Comparison of ENCODE assay signal across 2 cellular contexts in the genomic region with DNA sequence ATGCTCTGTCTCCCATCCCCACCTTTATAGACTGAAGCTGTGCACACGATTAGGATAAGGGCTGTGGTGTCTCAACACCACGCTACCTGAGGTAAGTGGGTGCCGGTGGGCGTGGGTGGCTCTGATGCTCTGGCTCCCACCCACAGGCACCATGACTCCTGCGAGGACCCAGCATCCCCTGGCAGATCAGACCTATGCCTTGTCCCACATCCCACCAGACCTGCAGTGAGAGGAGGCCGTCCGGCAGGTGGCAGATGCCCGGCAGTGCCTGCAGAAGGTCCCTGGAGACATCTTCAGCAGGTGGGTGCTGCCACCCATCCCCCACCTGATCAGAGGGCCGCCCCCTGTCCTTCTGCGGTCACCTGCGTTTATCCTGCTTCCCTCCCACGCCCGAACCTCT.
TF ChIP-seq lines count a peak whose summit lies in the region.

No MANE protein-coding gene starts in this region.

TF ChIP-seq in GM12878, 131 proteins besides CTCF, POLR2A, EP300 and RAD21:
- TF ChIP-seq, protein P1, sequence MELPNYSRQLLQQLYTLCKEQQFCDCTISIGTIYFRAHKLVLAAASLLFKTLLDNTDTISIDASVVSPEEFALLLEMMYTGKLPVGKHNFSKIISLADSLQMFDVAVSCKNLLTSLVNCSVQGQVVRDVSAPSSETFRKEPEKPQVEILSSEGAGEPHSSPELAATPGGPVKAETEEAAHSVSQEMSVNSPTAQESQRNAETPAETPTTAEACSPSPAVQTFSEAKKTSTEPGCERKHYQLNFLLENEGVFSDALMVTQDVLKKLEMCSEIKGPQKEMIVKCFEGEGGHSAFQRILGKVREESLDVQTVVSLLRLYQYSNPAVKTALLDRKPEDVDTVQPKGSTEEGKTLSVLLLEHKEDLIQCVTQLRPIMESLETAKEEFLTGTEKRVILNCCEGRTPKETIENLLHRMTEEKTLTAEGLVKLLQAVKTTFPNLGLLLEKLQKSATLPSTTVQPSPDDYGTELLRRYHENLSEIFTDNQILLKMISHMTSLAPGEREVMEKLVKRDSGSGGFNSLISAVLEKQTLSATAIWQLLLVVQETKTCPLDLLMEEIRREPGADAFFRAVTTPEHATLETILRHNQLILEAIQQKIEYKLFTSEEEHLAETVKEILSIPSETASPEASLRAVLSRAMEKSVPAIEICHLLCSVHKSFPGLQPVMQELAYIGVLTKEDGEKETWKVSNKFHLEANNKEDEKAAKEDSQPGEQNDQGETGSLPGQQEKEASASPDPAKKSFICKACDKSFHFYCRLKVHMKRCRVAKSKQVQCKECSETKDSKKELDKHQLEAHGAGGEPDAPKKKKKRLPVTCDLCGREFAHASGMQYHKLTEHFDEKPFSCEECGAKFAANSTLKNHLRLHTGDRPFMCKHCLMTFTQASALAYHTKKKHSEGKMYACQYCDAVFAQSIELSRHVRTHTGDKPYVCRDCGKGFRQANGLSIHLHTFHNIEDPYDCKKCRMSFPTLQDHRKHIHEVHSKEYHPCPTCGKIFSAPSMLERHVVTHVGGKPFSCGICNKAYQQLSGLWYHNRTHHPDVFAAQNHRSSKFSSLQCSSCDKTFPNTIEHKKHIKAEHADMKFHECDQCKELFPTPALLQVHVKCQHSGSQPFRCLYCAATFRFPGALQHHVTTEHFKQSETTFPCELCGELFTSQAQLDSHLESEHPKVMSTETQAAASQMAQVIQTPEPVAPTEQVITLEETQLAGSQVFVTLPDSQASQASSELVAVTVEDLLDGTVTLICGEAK (IDR thresholded peaks at IDR 0.05; ENCODE audit: borderline replicate concordance) = no peak
- TF ChIP-seq, protein P2, sequence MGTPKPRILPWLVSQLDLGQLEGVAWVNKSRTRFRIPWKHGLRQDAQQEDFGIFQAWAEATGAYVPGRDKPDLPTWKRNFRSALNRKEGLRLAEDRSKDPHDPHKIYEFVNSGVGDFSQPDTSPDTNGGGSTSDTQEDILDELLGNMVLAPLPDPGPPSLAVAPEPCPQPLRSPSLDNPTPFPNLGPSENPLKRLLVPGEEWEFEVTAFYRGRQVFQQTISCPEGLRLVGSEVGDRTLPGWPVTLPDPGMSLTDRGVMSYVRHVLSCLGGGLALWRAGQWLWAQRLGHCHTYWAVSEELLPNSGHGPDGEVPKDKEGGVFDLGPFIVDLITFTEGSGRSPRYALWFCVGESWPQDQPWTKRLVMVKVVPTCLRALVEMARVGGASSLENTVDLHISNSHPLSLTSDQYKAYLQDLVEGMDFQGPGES (IDR thresholded peaks at IDR 0.05) = no peak
- TF ChIP-seq, protein P3, sequence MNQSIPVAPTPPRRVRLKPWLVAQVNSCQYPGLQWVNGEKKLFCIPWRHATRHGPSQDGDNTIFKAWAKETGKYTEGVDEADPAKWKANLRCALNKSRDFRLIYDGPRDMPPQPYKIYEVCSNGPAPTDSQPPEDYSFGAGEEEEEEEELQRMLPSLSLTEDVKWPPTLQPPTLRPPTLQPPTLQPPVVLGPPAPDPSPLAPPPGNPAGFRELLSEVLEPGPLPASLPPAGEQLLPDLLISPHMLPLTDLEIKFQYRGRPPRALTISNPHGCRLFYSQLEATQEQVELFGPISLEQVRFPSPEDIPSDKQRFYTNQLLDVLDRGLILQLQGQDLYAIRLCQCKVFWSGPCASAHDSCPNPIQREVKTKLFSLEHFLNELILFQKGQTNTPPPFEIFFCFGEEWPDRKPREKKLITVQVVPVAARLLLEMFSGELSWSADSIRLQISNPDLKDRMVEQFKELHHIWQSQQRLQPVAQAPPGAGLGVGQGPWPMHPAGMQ (IDR thresholded peaks at IDR 0.05; ENCODE audit: borderline replicate concordance) = no peak
- TF ChIP-seq KLF5 (IDR thresholded peaks at IDR 0.05; ENCODE audit: partially characterized antibody) (no peak), MEF2B (IDR thresholded peaks at IDR 0.05; ENCODE audit: partially characterized antibody, poor library complexity, severe bottlenecking) (no peak), IKZF2 (IDR thresholded peaks at IDR 0.05) (no peak), PAX5 (IDR thresholded peaks at IDR 0.05; ENCODE audit: borderline replicate concordance, low read depth, low read length) (no peak)
TF ChIP-seq in GM12878: peak in this region for 0.

TF ChIP-seq in neural cell, 6 proteins besides CTCF, POLR2A, EP300 and RAD21 (continued from another document):
- TF ChIP-seq, protein P4, sequence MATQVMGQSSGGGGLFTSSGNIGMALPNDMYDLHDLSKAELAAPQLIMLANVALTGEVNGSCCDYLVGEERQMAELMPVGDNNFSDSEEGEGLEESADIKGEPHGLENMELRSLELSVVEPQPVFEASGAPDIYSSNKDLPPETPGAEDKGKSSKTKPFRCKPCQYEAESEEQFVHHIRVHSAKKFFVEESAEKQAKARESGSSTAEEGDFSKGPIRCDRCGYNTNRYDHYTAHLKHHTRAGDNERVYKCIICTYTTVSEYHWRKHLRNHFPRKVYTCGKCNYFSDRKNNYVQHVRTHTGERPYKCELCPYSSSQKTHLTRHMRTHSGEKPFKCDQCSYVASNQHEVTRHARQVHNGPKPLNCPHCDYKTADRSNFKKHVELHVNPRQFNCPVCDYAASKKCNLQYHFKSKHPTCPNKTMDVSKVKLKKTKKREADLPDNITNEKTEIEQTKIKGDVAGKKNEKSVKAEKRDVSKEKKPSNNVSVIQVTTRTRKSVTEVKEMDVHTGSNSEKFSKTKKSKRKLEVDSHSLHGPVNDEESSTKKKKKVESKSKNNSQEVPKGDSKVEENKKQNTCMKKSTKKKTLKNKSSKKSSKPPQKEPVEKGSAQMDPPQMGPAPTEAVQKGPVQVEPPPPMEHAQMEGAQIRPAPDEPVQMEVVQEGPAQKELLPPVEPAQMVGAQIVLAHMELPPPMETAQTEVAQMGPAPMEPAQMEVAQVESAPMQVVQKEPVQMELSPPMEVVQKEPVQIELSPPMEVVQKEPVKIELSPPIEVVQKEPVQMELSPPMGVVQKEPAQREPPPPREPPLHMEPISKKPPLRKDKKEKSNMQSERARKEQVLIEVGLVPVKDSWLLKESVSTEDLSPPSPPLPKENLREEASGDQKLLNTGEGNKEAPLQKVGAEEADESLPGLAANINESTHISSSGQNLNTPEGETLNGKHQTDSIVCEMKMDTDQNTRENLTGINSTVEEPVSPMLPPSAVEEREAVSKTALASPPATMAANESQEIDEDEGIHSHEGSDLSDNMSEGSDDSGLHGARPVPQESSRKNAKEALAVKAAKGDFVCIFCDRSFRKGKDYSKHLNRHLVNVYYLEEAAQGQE (IDR thresholded peaks at IDR 0.05; ENCODE audit: borderline replicate concordance) = no peak
- TF ChIP-seq EZH2 (IDR thresholded peaks at IDR 0.05; ENCODE audit: borderline replicate concordance, insufficient read depth, low read length, poor library complexity, severe bottlenecking) = no peak
- no peak for TF ChIP-seq MXI1 (conservative IDR thresholded peaks at IDR 0.05; ENCODE audit: poor library complexity, severe bottlenecking)
